ENCODE assay signal across 8 cellular contexts in the genomic region with DNA sequence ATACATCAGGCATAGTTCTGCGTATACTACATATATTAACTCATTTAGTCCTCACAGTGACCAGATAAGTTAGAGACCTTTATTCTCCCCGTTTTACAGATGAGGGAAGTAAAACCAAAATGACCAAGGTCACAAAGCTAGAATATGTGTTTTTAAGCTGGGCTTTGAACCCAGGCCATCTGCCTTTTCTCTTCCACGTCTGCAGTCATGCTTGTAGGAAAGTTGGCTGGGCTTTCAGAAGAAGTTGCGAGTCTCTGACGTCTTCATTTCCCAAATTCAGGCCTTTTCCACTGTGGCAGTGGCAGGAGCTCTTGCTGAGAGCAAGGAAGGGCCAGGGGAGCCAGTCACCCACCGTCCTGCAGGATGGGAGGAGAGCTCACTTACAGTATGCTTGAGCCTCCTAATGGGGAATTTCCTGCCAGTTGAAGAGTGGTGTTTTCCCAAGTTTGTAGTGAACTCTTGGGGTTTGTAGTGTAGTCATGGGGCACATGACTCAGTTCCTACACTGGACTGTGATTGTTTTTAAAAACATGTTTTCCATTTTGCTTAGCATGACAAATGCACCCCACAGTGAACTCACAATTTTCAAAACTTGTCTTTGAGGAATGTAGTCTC. TPM values are rescaled to one million over a fixed set of nuclear protein-coding genes. Genes with fewer than 3 reads are reported as not detected.
A peak's percentile ranks its signal among the peaks of the same experiment; 100 is the strongest.
DNase-seq lines count a peak whose midpoint lies in the region; ATAC-seq lines count a peak whose summit lies in the region.

No MANE protein-coding gene starts in this region.

- peak; percentile 11 for DNase-seq in COLO829 (ENCODE audit: low spot score)
- DNase-seq in NCI-H226: peak; percentile 88
- no peak for DNase-seq in effector memory CD8-positive, alpha-beta T cell
- no peak for DNase-seq in occipital lobe (lab: John Stamatoyannopoulos, UW)
- no peak for DNase-seq in NCI-H526 (lab: John Stamatoyannopoulos, UW)
- no peak for DNase-seq in NCI-H748 treated with DMSO at 0.1 percent for 48 hours (lab: John Stamatoyannopoulos, UW)

- peaks cover 14 to 27% of the 10 kb centered on the region in 2 donors for H3K4me1 Mint-ChIP-seq in effector memory CD8-positive, alpha-beta T cell (ENCODE audit: low read depth in 2 of 2)

- H3K27ac Mint-ChIP-seq in effector memory CD8-positive, alpha-beta T cell: peak overlapping the region; percentile 89 to 90

- H3K27ac ChIP-seq in muscle layer of duodenum (ENCODE audit: low read length): peak overlapping the region; percentile 87

- no peaks in the 10 kb centered on the region for H3K9me3 ChIP-seq in muscle layer of duodenum (ENCODE audit: control insufficient read depth in 1 of 2, low read length in 2 of 2)

- peaks cover 9 to 44% of the 10 kb centered on the region in 2 donors for H3K4me1 ChIP-seq in muscle layer of duodenum (ENCODE audit: control insufficient read depth in 1 of 2, insufficient read depth in 2 of 2, low read length in 2 of 2)

- H3K9me3 Mint-ChIP-seq in effector memory CD8-positive, alpha-beta T cell: no peaks in the 10 kb centered on the region

- H3K4me3 ChIP-seq in muscle layer of duodenum (ENCODE audit: low read depth in 1 of 2, low read length in 2 of 2): peak overlapping the region in 1 of 2 donors; percentile 19

- no peaks in the 10 kb centered on the region for H3K27me3 ChIP-seq in muscle layer of duodenum (ENCODE audit: low read depth, low read length)

- H3K27me3 Mint-ChIP-seq in effector memory CD8-positive, alpha-beta T cell: no peaks in the 10 kb centered on the region

- H3K36me3 ChIP-seq in muscle layer of duodenum (ENCODE audit: control insufficient read depth in 1 of 2, insufficient read depth in 2 of 2, low read length in 2 of 2): peaks cover 9 to 13% of the 10 kb centered on the region in 2 donors

- ATAC-seq in effector memory CD8-positive, alpha-beta T cell (replicated peaks): no peak
- no peak for ATAC-seq in GM21723 (IDR thresholded peaks at IDR 0.05; ENCODE audit: unreplicated experiment)

- H3K4me3 Mint-ChIP-seq in effector memory CD8-positive, alpha-beta T cell: no peak overlapping the region

- peaks cover 46% of the 10 kb centered on the region for H3K36me3 Mint-ChIP-seq in effector memory CD8-positive, alpha-beta T cell (ENCODE audit: insufficient read depth)

RNA-seq across cellular contexts. Expression of a gene that starts 34.2 kb away (rescaled TPM):
- not detected for total RNA-seq in occipital lobe

RNA-seq across cellular contexts. Expression of a gene that starts 51.0 kb away (rescaled TPM):
- 26.8 TPM for total RNA-seq in occipital lobe

RNA-seq across cellular contexts. Expression of a gene that starts 59.3 kb away (rescaled TPM):
- total RNA-seq in occipital lobe: 31.5 TPM

Comparison
In these comparisons a context has a peak if more than half of its experiments do, and no peak if none do; other contexts are left out.
1. DNase-seq: peak in COLO829 (single experiment) and NCI-H226 (single experiment); none in effector memory CD8-positive, alpha-beta T cell (0 of 3), occipital lobe (single experiment), NCI-H526 (0 of 2) and NCI-H748 treated with DMSO at 0.1 percent for 48 hours (single experiment).